Comparison of ENCODE assay signal across 19 cellular contexts in the genomic region with DNA sequence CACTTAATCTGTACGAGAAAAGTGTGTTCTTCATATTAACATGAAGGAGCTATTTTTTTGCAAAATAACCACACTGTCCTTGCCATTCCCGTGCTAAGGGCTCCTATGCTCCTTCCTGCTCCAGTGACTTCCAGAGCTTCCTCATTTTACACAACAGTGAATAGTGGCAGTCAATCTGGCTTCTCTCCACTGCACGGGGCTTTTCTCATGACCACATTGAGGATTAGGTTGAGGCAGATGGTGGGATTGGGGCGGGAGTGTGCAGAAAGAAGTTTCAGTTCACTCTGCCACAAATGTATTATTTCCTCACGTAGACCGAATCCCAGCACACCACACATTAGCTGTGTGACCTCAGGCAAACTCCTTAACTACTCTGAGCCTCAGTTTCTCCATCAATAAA.
A peak's percentile ranks its signal among the peaks of the same experiment; 100 is the strongest.
DNase-seq lines count a peak whose midpoint lies in the region; ATAC-seq, FAIRE-seq and TF ChIP-seq lines count a peak whose summit lies in the region.
"Had no signal": no experiment of that assay in that cellular context is flagged by ENCODE, and none has a peak within 500 bp of the region (broad histone marks: within the 10 kb centered on the region; RNA-seq: fewer than 3 reads in every experiment).

No MANE protein-coding gene starts in this region.

- no peak for TF ChIP-seq CTCF in neural progenitor cell (IDR thresholded peaks at IDR 0.05)

- no peak overlapping the region for H3K4me3 ChIP-seq in neural progenitor cell

- no peaks in the 10 kb centered on the region for H4K20me1 ChIP-seq in neural progenitor cell (ENCODE audit: low read depth)

- H3F3A ChIP-seq in neural progenitor cell (ENCODE audit: low read depth) = no peaks in the 10 kb centered on the region

- peak overlapping the region; percentile 87 for H3K27ac Mint-ChIP-seq in neural progenitor cell
- H3K27ac Mint-ChIP-seq in activated T-helper 1 cell treated with anti-CD3 and anti-CD28 coated beads, Interleukin-12 subunit alpha, Interleukin-12 subunit beta, Interleukin-2, Interleukin-4 antibody, amounts not matched to agents 30 ng/mL and 10 ng/mL and 1 ng/mL, durations not matched to agents 14 hours and 24 hours and 36 hours = no peak overlapping the region
- H3K27ac Mint-ChIP-seq: HFFc6, T-cell had no signal

- H3K27ac ChIP-seq in neural progenitor cell = no peak overlapping the region
- H3K27ac ChIP-seq: KMS-11 had no signal

- DNase-seq in HTR-8/SVneo (ENCODE audit: insufficient read length, low spot score) (no peak), NCI-H82 treated with DMSO at 0.1 percent for 48 hours (lab: John Stamatoyannopoulos, UW; ENCODE audit: unreplicated experiment) (peak; percentile 2), neural progenitor cell (ENCODE audit: low spot score) (no peak), NCI-H2029 (lab: John Stamatoyannopoulos, UW) (no peak), AG08395 (ENCODE audit: low spot score) (no peak)
- no peak for DNase-seq in activated T-helper 1 cell treated with anti-CD3 and anti-CD28 coated beads, Interleukin-12 subunit alpha, Interleukin-12 subunit beta, Interleukin-2, Interleukin-4 antibody, amounts not matched to agents 30 ng/mL and 10 ng/mL and 1 ng/mL, durations not matched to agents 14 hours and 24 hours and 36 hours (ENCODE audit: low spot score)
- DNase-seq: BE2C, GDM1, HFFc6, NCI-H1105 treated with DMSO at 0.1 percent for 48 hours, NCI-H187, NCI-H748 treated with DMSO at 0.1 percent for 48 hours, SK-N-SH, T-cell had no signal

- peak; percentile 36 for FAIRE-seq in HTR-8/SVneo (lab: Jason Lieb, UNC)
- FAIRE-seq: GM12892, H54 had no signal

- H3K4me1 ChIP-seq in neural progenitor cell = peaks cover 17% of the 10 kb centered on the region
- H3K4me1 ChIP-seq: BE2C had no signal

- H3K36me3 Mint-ChIP-seq in neural progenitor cell = peaks cover 5% of the 10 kb centered on the region
- no peaks in the 10 kb centered on the region for H3K36me3 Mint-ChIP-seq in activated T-helper 1 cell treated with anti-CD3 and anti-CD28 coated beads, Interleukin-12 subunit alpha, Interleukin-12 subunit beta, Interleukin-2, Interleukin-4 antibody, amounts not matched to agents 30 ng/mL and 10 ng/mL and 1 ng/mL, durations not matched to agents 14 hours and 24 hours and 36 hours (ENCODE audit: low read depth)
- H3K36me3 Mint-ChIP-seq: T-cell had no signal

- H3K4me2 ChIP-seq in neural progenitor cell = no peak overlapping the region
- H3K4me2 ChIP-seq: KMS-11, SK-N-SH had no signal

- intact Hi-C loops in activated T-helper 1 cell treated with anti-CD3 and anti-CD28 coated beads, Interleukin-12 subunit alpha, Interleukin-12 subunit beta, Interleukin-2, Interleukin-4 antibody, amounts not matched to agents 30 ng/mL and 10 ng/mL and 1 ng/mL, durations not matched to agents 14 hours and 24 hours and 36 hours (cut with micrococcal nuclease) = no loop called here

- H2AFZ ChIP-seq in neural progenitor cell (replicated peaks) = no peak overlapping the region

- no peaks in the 10 kb centered on the region for H3K36me3 ChIP-seq in neural progenitor cell
- H3K36me3 ChIP-seq: BE2C had no signal

- H3K27me3 Mint-ChIP-seq in neural progenitor cell (ENCODE audit: insufficient read depth, low read depth) = peaks cover 12% of the 10 kb centered on the region
- H3K27me3 Mint-ChIP-seq in activated T-helper 1 cell treated with anti-CD3 and anti-CD28 coated beads, Interleukin-12 subunit alpha, Interleukin-12 subunit beta, Interleukin-2, Interleukin-4 antibody, amounts not matched to agents 30 ng/mL and 10 ng/mL and 1 ng/mL, durations not matched to agents 14 hours and 24 hours and 36 hours (ENCODE audit: insufficient read depth) = no peaks in the 10 kb centered on the region

- no peaks in the 10 kb centered on the region for H3K79me2 ChIP-seq in neural progenitor cell (ENCODE audit: low read depth)

- no peak overlapping the region for H3K4me3 Mint-ChIP-seq in neural progenitor cell
- no peak overlapping the region for H3K4me3 Mint-ChIP-seq in activated T-helper 1 cell treated with anti-CD3 and anti-CD28 coated beads, Interleukin-12 subunit alpha, Interleukin-12 subunit beta, Interleukin-2, Interleukin-4 antibody, amounts not matched to agents 30 ng/mL and 10 ng/mL and 1 ng/mL, durations not matched to agents 14 hours and 24 hours and 36 hours
- H3K4me3 Mint-ChIP-seq: HFFc6, T-cell had no signal

- H3K27me3 ChIP-seq in neural progenitor cell = no peaks in the 10 kb centered on the region
- H3K27me3 ChIP-seq: BE2C had no signal

- H3K9me3 ChIP-seq in neural progenitor cell (ENCODE audit: low read depth) = no peaks in the 10 kb centered on the region
- H3K9me3 ChIP-seq: SK-N-SH had no signal

- no peak overlapping the region for H3K9ac ChIP-seq in neural progenitor cell
- H3K9ac ChIP-seq: KMS-11, SK-N-SH had no signal

- H3K9me3 Mint-ChIP-seq in neural progenitor cell = peaks cover 23% of the 10 kb centered on the region
- peaks cover 12% of the 10 kb centered on the region for H3K9me3 Mint-ChIP-seq in activated T-helper 1 cell treated with anti-CD3 and anti-CD28 coated beads, Interleukin-12 subunit alpha, Interleukin-12 subunit beta, Interleukin-2, Interleukin-4 antibody, amounts not matched to agents 30 ng/mL and 10 ng/mL and 1 ng/mL, durations not matched to agents 14 hours and 24 hours and 36 hours

- peaks cover 32% of the 10 kb centered on the region for H3K4me1 Mint-ChIP-seq in neural progenitor cell
- peaks cover 5% of the 10 kb centered on the region for H3K4me1 Mint-ChIP-seq in activated T-helper 1 cell treated with anti-CD3 and anti-CD28 coated beads, Interleukin-12 subunit alpha, Interleukin-12 subunit beta, Interleukin-2, Interleukin-4 antibody, amounts not matched to agents 30 ng/mL and 10 ng/mL and 1 ng/mL, durations not matched to agents 14 hours and 24 hours and 36 hours (ENCODE audit: low read depth)
- H3K4me1 Mint-ChIP-seq: T-cell had no signal

- ATAC-seq in GM21576 (IDR thresholded peaks at IDR 0.05; ENCODE audit: unreplicated experiment) = no peak
- ATAC-seq: Panc1, T-cell had no signal
